Comparison of ENCODE assay signal across 1 cellular context in the genomic region with DNA sequence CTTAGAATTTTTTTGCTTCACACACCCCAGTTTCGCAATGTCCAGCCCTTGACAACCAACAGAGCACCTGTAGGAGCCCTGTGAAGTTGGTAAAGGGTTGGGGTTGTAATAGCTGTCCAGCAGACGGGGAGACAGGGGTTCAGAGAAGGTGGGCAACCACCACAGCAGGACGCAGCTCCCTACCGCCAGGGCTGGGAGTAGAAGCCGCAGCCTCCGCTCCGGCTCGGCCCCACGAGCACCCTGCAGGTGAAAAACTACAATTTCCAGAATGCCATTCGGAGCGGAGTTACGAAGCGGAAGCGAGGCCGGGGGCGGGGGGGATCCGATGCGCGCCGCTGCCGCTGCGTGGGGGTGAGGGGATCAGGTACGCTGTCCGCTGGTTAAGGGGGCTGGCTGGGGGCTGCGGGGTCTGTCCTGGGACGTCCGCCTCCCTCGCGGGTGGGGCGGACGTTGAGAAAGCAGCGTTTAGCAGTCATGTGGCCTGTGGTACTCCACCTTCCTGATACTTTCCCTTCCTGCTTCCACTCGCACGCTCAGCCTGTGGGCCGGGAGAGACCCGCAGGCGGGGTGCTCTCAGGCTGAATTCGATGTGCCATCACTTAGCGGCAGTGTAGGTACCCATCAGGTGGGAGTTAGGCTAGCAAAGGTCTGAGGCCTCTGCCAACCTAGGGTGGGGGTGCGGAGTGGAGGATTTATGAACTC.
A peak's percentile ranks its signal among the peaks of the same experiment; 100 is the strongest.
TF ChIP-seq lines count a peak whose summit lies in the region.

Gene TRMT10B (plus strand): TSS at position 317 of the 702 bp plus-strand sequence. CDS start 8,127 bp downstream, outside the sequence.

TF ChIP-seq in HepG2, 621 proteins besides CTCF, POLR2A, EP300 and RAD21 (continued from another document and continues in another):
- TF ChIP-seq, protein P1, sequence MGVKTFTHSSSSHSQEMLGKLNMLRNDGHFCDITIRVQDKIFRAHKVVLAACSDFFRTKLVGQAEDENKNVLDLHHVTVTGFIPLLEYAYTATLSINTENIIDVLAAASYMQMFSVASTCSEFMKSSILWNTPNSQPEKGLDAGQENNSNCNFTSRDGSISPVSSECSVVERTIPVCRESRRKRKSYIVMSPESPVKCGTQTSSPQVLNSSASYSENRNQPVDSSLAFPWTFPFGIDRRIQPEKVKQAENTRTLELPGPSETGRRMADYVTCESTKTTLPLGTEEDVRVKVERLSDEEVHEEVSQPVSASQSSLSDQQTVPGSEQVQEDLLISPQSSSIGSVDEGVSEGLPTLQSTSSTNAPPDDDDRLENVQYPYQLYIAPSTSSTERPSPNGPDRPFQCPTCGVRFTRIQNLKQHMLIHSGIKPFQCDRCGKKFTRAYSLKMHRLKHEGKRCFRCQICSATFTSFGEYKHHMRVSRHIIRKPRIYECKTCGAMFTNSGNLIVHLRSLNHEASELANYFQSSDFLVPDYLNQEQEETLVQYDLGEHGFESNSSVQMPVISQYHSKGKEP (CRISPR knock-in tag; IDR thresholded peaks at IDR 0.05): no peak
- peak; percentile 73 for TF ChIP-seq CREM (IDR thresholded peaks at IDR 0.05)
- no peak for TF ChIP-seq CREM (CRISPR knock-in tag; IDR thresholded peaks at IDR 0.05)
- 0 out of 2 replicates have a peak, but pooled peaks have one; percentile 9 for TF ChIP-seq HOXA3 (CRISPR knock-in tag; IDR thresholded peaks at IDR 0.05)
- TF ChIP-seq, protein P2, sequence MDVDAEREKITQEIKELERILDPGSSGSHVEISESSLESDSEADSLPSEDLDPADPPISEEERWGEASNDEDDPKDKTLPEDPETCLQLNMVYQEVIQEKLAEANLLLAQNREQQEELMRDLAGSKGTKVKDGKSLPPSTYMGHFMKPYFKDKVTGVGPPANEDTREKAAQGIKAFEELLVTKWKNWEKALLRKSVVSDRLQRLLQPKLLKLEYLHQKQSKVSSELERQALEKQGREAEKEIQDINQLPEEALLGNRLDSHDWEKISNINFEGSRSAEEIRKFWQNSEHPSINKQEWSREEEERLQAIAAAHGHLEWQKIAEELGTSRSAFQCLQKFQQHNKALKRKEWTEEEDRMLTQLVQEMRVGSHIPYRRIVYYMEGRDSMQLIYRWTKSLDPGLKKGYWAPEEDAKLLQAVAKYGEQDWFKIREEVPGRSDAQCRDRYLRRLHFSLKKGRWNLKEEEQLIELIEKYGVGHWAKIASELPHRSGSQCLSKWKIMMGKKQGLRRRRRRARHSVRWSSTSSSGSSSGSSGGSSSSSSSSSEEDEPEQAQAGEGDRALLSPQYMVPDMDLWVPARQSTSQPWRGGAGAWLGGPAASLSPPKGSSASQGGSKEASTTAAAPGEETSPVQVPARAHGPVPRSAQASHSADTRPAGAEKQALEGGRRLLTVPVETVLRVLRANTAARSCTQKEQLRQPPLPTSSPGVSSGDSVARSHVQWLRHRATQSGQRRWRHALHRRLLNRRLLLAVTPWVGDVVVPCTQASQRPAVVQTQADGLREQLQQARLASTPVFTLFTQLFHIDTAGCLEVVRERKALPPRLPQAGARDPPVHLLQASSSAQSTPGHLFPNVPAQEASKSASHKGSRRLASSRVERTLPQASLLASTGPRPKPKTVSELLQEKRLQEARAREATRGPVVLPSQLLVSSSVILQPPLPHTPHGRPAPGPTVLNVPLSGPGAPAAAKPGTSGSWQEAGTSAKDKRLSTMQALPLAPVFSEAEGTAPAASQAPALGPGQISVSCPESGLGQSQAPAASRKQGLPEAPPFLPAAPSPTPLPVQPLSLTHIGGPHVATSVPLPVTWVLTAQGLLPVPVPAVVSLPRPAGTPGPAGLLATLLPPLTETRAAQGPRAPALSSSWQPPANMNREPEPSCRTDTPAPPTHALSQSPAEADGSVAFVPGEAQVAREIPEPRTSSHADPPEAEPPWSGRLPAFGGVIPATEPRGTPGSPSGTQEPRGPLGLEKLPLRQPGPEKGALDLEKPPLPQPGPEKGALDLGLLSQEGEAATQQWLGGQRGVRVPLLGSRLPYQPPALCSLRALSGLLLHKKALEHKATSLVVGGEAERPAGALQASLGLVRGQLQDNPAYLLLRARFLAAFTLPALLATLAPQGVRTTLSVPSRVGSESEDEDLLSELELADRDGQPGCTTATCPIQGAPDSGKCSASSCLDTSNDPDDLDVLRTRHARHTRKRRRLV (CRISPR knock-in tag; IDR thresholded peaks at IDR 0.05): 0 out of 2 replicates have a peak, but pooled peaks have one; percentile 62
- peak; percentile 65; the same call in 1 of the 2 replicates for TF ChIP-seq PHF20 (CRISPR knock-in tag; IDR thresholded peaks at IDR 0.05)
- no peak for TF ChIP-seq KLF6 (CRISPR knock-in tag; IDR thresholded peaks at IDR 0.05)
- TF ChIP-seq NR2F6 (IDR thresholded peaks at IDR 0.05): no peak
- no peak for TF ChIP-seq NR2F6 (CRISPR knock-in tag; IDR thresholded peaks at IDR 0.05)
- 0 out of 2 replicates have a peak, but pooled peaks have one; percentile 37 for TF ChIP-seq MIER3 (CRISPR knock-in tag; IDR thresholded peaks at IDR 0.05; ENCODE audit: borderline replicate concordance)
- TF ChIP-seq ZNF709 (CRISPR knock-in tag; IDR thresholded peaks at IDR 0.05): peak; percentile 37; the same call in 1 of the 2 replicates
- peak; percentile 21; the same call in 1 of the 2 replicates for TF ChIP-seq DRAP1 (CRISPR knock-in tag; IDR thresholded peaks at IDR 0.05)
- TF ChIP-seq IRF9 (CRISPR knock-in tag; IDR thresholded peaks at IDR 0.05; ENCODE audit: borderline replicate concordance): no peak
- TF ChIP-seq, protein P3, sequence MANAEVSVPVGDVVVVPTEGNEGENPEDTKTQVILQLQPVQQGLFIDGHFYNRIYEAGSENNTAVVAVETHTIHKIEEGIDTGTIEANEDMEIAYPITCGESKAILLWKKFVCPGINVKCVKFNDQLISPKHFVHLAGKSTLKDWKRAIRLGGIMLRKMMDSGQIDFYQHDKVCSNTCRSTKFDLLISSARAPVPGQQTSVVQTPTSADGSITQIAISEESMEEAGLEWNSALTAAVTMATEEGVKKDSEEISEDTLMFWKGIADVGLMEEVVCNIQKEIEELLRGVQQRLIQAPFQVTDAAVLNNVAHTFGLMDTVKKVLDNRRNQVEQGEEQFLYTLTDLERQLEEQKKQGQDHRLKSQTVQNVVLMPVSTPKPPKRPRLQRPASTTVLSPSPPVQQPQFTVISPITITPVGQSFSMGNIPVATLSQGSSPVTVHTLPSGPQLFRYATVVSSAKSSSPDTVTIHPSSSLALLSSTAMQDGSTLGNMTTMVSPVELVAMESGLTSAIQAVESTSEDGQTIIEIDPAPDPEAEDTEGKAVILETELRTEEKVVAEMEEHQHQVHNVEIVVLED (CRISPR knock-in tag; IDR thresholded peaks at IDR 0.05; ENCODE audit: borderline replicate concordance): peak; percentile 85
- peak; percentile 19; the same call in 1 of the 2 replicates for TF ChIP-seq PITX1 (CRISPR knock-in tag; IDR thresholded peaks at IDR 0.05)
- peak; percentile 53 for TF ChIP-seq CEBPG (CRISPR knock-in tag; IDR thresholded peaks at IDR 0.05)
- TF ChIP-seq, protein P4, sequence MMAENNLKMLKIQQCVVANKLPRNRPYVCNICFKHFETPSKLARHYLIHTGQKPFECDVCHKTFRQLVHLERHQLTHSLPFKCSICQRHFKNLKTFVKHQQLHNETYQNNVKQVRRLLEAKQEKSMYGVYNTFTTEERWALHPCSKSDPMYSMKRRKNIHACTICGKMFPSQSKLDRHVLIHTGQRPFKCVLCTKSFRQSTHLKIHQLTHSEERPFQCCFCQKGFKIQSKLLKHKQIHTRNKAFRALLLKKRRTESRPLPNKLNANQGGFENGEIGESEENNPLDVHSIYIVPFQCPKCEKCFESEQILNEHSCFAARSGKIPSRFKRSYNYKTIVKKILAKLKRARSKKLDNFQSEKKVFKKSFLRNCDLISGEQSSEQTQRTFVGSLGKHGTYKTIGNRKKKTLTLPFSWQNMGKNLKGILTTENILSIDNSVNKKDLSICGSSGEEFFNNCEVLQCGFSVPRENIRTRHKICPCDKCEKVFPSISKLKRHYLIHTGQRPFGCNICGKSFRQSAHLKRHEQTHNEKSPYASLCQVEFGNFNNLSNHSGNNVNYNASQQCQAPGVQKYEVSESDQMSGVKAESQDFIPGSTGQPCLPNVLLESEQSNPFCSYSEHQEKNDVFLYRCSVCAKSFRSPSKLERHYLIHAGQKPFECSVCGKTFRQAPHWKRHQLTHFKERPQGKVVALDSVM (CRISPR knock-in tag; IDR thresholded peaks at IDR 0.05): 0 out of 2 replicates have a peak, but pooled peaks have one; percentile 40
- TF ChIP-seq FOSL2 (CRISPR knock-in tag; IDR thresholded peaks at IDR 0.05): 0 out of 2 replicates have a peak, but pooled peaks have one; percentile 8
- TF ChIP-seq HCFC1 (IDR thresholded peaks at IDR 0.05; ENCODE audit: low read depth, low read length): peak; percentile 76
- peak; percentile 67; the same call in 1 of the 2 replicates for TF ChIP-seq ARID4A (CRISPR knock-in tag; IDR thresholded peaks at IDR 0.05; ENCODE audit: borderline replicate concordance)
- peak; percentile 95 for TF ChIP-seq GABPB1 (CRISPR knock-in tag; IDR thresholded peaks at IDR 0.05)
- peak; percentile 37 to 57; a peak in 2 of 4 replicates for TF ChIP-seq HMGXB4 (CRISPR knock-in tag; IDR thresholded peaks at IDR 0.05; ENCODE audit: borderline replicate concordance in 1 of 2, low read depth in 1 of 2)
- peak; percentile 64; the same call in 1 of the 2 replicates for TF ChIP-seq IRF2 (CRISPR knock-in tag; IDR thresholded peaks at IDR 0.05)
- 0 out of 2 replicates have a peak, but pooled peaks have one; percentile 55 for TF ChIP-seq ZNF550 (CRISPR knock-in tag; IDR thresholded peaks at IDR 0.05; ENCODE audit: borderline replicate concordance)
- TF ChIP-seq CSRNP1 (CRISPR knock-in tag; IDR thresholded peaks at IDR 0.05): no peak
- TF ChIP-seq YY1 (IDR thresholded peaks at IDR 0.05; ENCODE audit: insufficient read depth, insufficient replicate concordance, low read depth, low read length): peak; percentile 19
